Comparison of ENCODE assay signal across 9 cellular contexts in the genomic region with DNA sequence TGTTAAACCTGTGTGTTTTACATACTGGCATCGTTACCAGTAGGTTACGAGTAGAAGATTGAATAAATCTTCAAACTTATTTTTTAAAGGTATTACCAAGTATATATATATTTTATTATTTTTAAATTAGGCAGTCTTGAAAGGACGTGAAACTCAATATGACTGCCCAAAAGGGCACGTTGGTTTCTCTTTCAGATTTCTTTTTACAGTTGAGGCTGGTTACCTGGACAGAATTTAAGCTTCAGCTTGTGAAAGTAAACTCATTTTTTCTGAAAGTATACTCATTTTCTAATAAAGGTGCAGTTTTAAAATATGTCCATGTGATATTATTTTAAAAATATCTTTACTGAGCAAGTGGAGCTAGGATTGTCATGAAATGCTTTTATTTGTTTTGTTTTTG. TPM values are rescaled to one million over a fixed set of nuclear protein-coding genes. Genes with fewer than 3 reads are reported as not detected.
DNase-seq lines count a peak whose midpoint lies in the region; ATAC-seq and TF ChIP-seq lines count a peak whose summit lies in the region.
"Had no signal": no experiment of that assay in that cellular context is flagged by ENCODE, and none has a peak within 500 bp of the region (broad histone marks: within the 10 kb centered on the region; RNA-seq: fewer than 3 reads in every experiment).

No MANE protein-coding gene starts in this region.

- peaks cover 0 to 5% of the 10 kb centered on the region in 2 donors for H3K36me3 ChIP-seq in gastrocnemius medialis

- H3K36me3 Mint-ChIP-seq in T-cell, result peaks cover 9% of the 10 kb centered on the region

- DNase-seq in T-cell (no peak), fibroblast of peridontal ligament (ENCODE audit: extremely low read depth) (peak; percentile 14), gastrocnemius medialis (no peak), cerebellar cortex (ENCODE audit: low spot score) (no peak), NCI-H1436 (lab: John Stamatoyannopoulos, UW) (no peak)
- DNase-seq: stimulated activated CD4-positive, alpha-beta T cell treated with anti-CD3 and anti-CD28 coated beads, Interleukin-4, amount 100 ng/mL, for 4 hours had no signal

- CTCF ChIA-PET in T-cell (lab: Charles Lee), result interaction anchor here in 1 of 2 donors (0.9 to 3.2 kb wide), 4 partner anchors 19 to 372 kb away, joined by 3 to 13 read pairs (median 3); partner anchors contain the start of gene RTCB

- in situ Hi-C loops in gastrocnemius medialis (cut with MboI; ENCODE audit: low sequenced_read_pairs in 4 of 4), result loop anchor here in 1 of 4 donors (5.0 kb wide), 1 partner anchor 64 kb away; the partner anchor contains the start of gene RTCB

- H3K4me1 Mint-ChIP-seq in T-cell, result peaks cover 27 to 38% (median 37%) of the 10 kb centered on the region in 3 donors

- no peaks in the 10 kb centered on the region for H3K9me3 Mint-ChIP-seq in T-cell

- no peak for ATAC-seq in T-cell (replicated peaks in 1 of 4)
- ATAC-seq in gastrocnemius medialis, result no peak
- no peak for ATAC-seq in HG03045 (IDR thresholded peaks at IDR 0.05; ENCODE audit: unreplicated experiment)
- no peak for ATAC-seq in HG02852 (IDR thresholded peaks at IDR 0.05; ENCODE audit: unreplicated experiment)

- H3K9me3 ChIP-seq in gastrocnemius medialis, result no peaks in the 10 kb centered on the region

- POLR2A ChIA-PET in T-cell (lab: Charles Lee), result interaction anchor here (0.6 to 0.9 kb wide), 3 partner anchors 9 to 721 kb away, joined by 4 read pairs; no protein-coding TSS in a partner anchor

- TF ChIP-seq CTCF in GM12875 (IDR thresholded peaks at IDR 0.05; ENCODE audit: borderline replicate concordance, insufficient read depth, low read depth, low read length), result no peak
- no peak for TF ChIP-seq CTCF in gastrocnemius medialis (IDR thresholded peaks at IDR 0.05 in 4 of 5, conservative IDR thresholded peaks at IDR 0.05 in 1 of 5)

- intact Hi-C loops in gastrocnemius medialis (cut with DNase I; ENCODE audit: low total_unique reads), result loop anchor here (10.0 kb wide), 1 partner anchor 811 kb away; the partner anchor contains the start of gene PISD

- H3K27ac Mint-ChIP-seq in T-cell, result peak overlapping the region; percentile 93 to 94

- H3K4me3 ChIP-seq in GM12875 (ENCODE audit: low read depth, low read length) (peak overlapping the region; percentile 87), gastrocnemius medialis (peak overlapping the region; percentile 78 to 98 (median 84))

- H3K27me3 Mint-ChIP-seq in T-cell, result no peaks in the 10 kb centered on the region

- peak overlapping the region; percentile 88 to 95 (median 95) for H3K4me3 Mint-ChIP-seq in T-cell

- H3K4me1 ChIP-seq in gastrocnemius medialis, result peaks cover 26 to 32% of the 10 kb centered on the region in 2 donors

- no peak for TF ChIP-seq POLR2A in gastrocnemius medialis (IDR thresholded peaks at IDR 0.05)

- no peaks in the 10 kb centered on the region for H3K27me3 ChIP-seq in gastrocnemius medialis

- H3K27ac ChIP-seq in gastrocnemius medialis, result peak overlapping the region; percentile 92 to 99 (median 94)

RNA-seq across cellular contexts. Expression of gene FBXO7, which starts 1.7 kb away (rescaled TPM):
- total RNA-seq in T-cell (100 to 1,000 TPM in 2 of 5 donors, 10 to 100 TPM in 3; 77.8 to 127 (median 83.4) TPM), gastrocnemius medialis (10 to 100 TPM; 30.6 to 40.7 (median 31.8) TPM)

RNA-seq across cellular contexts. Expression of gene BPIFC, which starts 12.0 kb away (rescaled TPM):
- not detected for total RNA-seq in T-cell
- not detected for total RNA-seq in gastrocnemius medialis
